ENCODE assay signal across 10 cellular contexts in genomic region chr13:94329754-94330551, GRCh38.
A peak's percentile ranks its signal among the peaks of the same experiment; 100 is the strongest.
DNase-seq lines count a peak whose midpoint lies in the region; FAIRE-seq and TF ChIP-seq lines count a peak whose summit lies in the region.
"Had no signal": no experiment of that assay in that cellular context is flagged by ENCODE, and none has a peak within 500 bp of the region (broad histone marks: within the 10 kb centered on the region; RNA-seq: fewer than 3 reads in every experiment).

No MANE protein-coding gene starts in this region.

- H3K27ac Mint-ChIP-seq in activated naive CD4-positive, alpha-beta T cell treated with anti-CD3 and anti-CD28 coated beads, Interleukin-2, amount 10 ng/mL, durations not matched to agents 7 days and 5 days = peak overlapping the region; percentile 33

- POLR2A ChIA-PET in GM10248 (lab: Yijun Ruan, JAX) = no interaction called here

- peaks cover 11% of the 10 kb centered on the region for H3K9me3 Mint-ChIP-seq in activated naive CD4-positive, alpha-beta T cell treated with anti-CD3 and anti-CD28 coated beads, Interleukin-2, amount 10 ng/mL, durations not matched to agents 7 days and 5 days

- peaks cover 30% of the 10 kb centered on the region for H3K27me3 Mint-ChIP-seq in activated naive CD4-positive, alpha-beta T cell treated with anti-CD3 and anti-CD28 coated beads, Interleukin-2, amount 10 ng/mL, durations not matched to agents 7 days and 5 days

- no peak overlapping the region for H3K4me3 Mint-ChIP-seq in activated naive CD4-positive, alpha-beta T cell treated with anti-CD3 and anti-CD28 coated beads, Interleukin-2, amount 10 ng/mL, durations not matched to agents 7 days and 5 days

- no peak for TF ChIP-seq CTCF in GM10248 (IDR thresholded peaks at IDR 0.05; ENCODE audit: control extremely low read depth, extremely low read depth, low read depth, missing control alignments)

- no peak for FAIRE-seq in urothelium cell line (lab: Jason Lieb, UNC)
- FAIRE-seq: H1 had no signal

- peaks cover 22% of the 10 kb centered on the region for H3K36me3 Mint-ChIP-seq in activated naive CD4-positive, alpha-beta T cell treated with anti-CD3 and anti-CD28 coated beads, Interleukin-2, amount 10 ng/mL, durations not matched to agents 7 days and 5 days

- peaks cover 63% of the 10 kb centered on the region for H3K4me1 Mint-ChIP-seq in activated naive CD4-positive, alpha-beta T cell treated with anti-CD3 and anti-CD28 coated beads, Interleukin-2, amount 10 ng/mL, durations not matched to agents 7 days and 5 days

- no peak for DNase-seq in activated naive CD4-positive, alpha-beta T cell treated with anti-CD3 and anti-CD28 coated beads, Interleukin-2, amount 10 ng/mL, durations not matched to agents 7 days and 5 days
- no peak for DNase-seq in activated naive CD4-positive, alpha-beta T cell (lab: John Stamatoyannopoulos, UW)
- DNase-seq in amniotic epithelial cell (ENCODE audit: low read depth) (peak; percentile 97), kidney glomerular epithelial cell (lab: John Stamatoyannopoulos, UW) (peak; percentile 85), urothelium cell line (ENCODE audit: low spot score) (peak; percentile 82), GM10248 (ENCODE audit: extremely low spot score) (no peak), HUDEP-2 (lab: John Stamatoyannopoulos, UW; ENCODE audit: unreplicated experiment in 76 of 76) (no peak), NCI-H345 treated with DMSO at 0.1 percent for 48 hours (lab: John Stamatoyannopoulos, UW; ENCODE audit: unreplicated experiment) (no peak)
- DNase-seq: lower lobe of right lung had no signal

- CTCF ChIA-PET in activated naive CD4-positive, alpha-beta T cell treated with anti-CD3 and anti-CD28 coated beads, Interleukin-2, amount 10 ng/mL, durations not matched to agents 7 days and 5 days (lab: Charles Lee) = interaction anchor here (0.9 kb wide), 1 partner anchor 15 kb away, joined by 3 read pairs; no protein-coding TSS in a partner anchor
- CTCF ChIA-PET in GM10248 (lab: Yijun Ruan, JAX) = interaction anchor here (0.9 to 1.4 kb wide), 2 partner anchors 10 to 15 kb away, joined by 3 read pairs; no protein-coding TSS in a partner anchor

Comparison
In these comparisons a context has a peak if more than half of its experiments do, and no peak if none do; other contexts are left out.
1. DNase-seq: peak in amniotic epithelial cell (single experiment), kidney glomerular epithelial cell (single experiment) and urothelium cell line (single experiment); none in activated naive CD4-positive, alpha-beta T cell treated with anti-CD3 and anti-CD28 coated beads, Interleukin-2, amount 10 ng/mL, durations not matched to agents 7 days and 5 days (single experiment), activated naive CD4-positive, alpha-beta T cell (0 of 4), GM10248 (single experiment), HUDEP-2 (0 of 76) and NCI-H345 treated with DMSO at 0.1 percent for 48 hours (single experiment).